Comparison of ENCODE assay signal across 8 cellular contexts in genomic region chr12:120710805-120711296, GRCh38. TPM values are rescaled to one million over a fixed set of nuclear protein-coding genes. Genes with fewer than 3 reads are reported as not detected.
A peak's percentile ranks its signal among the peaks of the same experiment; 100 is the strongest.
DNase-seq lines count a peak whose midpoint lies in the region; ATAC-seq and TF ChIP-seq lines count a peak whose summit lies in the region.

No MANE protein-coding gene starts in this region.

- intact Hi-C loops in Calu3 (cut with micrococcal nuclease; ENCODE audit: unreplicated experiment) (loop anchor here (2.0 kb wide), 1 partner anchor 22 kb away; no protein-coding TSS in a partner anchor), left ventricle myocardium inferior (cut with micrococcal nuclease) (loop anchor here (5.0 kb wide), 1 partner anchor 64 kb away; no protein-coding TSS in a partner anchor), sciatic nerve (cut with DNase I) (no loop called here)

- no peaks in the 10 kb centered on the region for H3K27me3 Mint-ChIP-seq in Calu3 (ENCODE audit: unreplicated experiment)
- H3K27me3 Mint-ChIP-seq in activated naive CD4-positive, alpha-beta T cell treated with anti-CD3 and anti-CD28 coated beads, Interleukin-2, amount 50 U/mL, for 24 hours = no peaks in the 10 kb centered on the region

- peaks cover 42% of the 10 kb centered on the region for H3K36me3 Mint-ChIP-seq in Calu3 (ENCODE audit: insufficient read depth, unreplicated experiment)
- H3K36me3 Mint-ChIP-seq in activated naive CD4-positive, alpha-beta T cell treated with anti-CD3 and anti-CD28 coated beads, Interleukin-2, amount 50 U/mL, for 24 hours = peaks cover 1% of the 10 kb centered on the region

- H3K27ac Mint-ChIP-seq in Calu3 (ENCODE audit: unreplicated experiment) = peak overlapping the region; percentile 85
- peak overlapping the region; percentile 83 for H3K27ac Mint-ChIP-seq in activated naive CD4-positive, alpha-beta T cell treated with anti-CD3 and anti-CD28 coated beads, Interleukin-2, amount 50 U/mL, for 24 hours

- DNase-seq in Calu3 (peak; percentile 53), MG63 (peak; percentile 22), left ventricle myocardium inferior (no peak), sciatic nerve (ENCODE audit: low spot score) (no peak), NCI-H1930 (lab: John Stamatoyannopoulos, UW) (no peak), H4 (ENCODE audit: low spot score) (no peak)

- CTCF ChIA-PET in Calu3 (lab: Charles Lee) = interaction anchor here (2.0 kb wide), 1 partner anchor 62 kb away, joined by 6 read pairs; no protein-coding TSS in a partner anchor

- H3K4me3 Mint-ChIP-seq in Calu3 (ENCODE audit: low read depth, unreplicated experiment) = peak overlapping the region; percentile 94
- H3K4me3 Mint-ChIP-seq in activated naive CD4-positive, alpha-beta T cell treated with anti-CD3 and anti-CD28 coated beads, Interleukin-2, amount 50 U/mL, for 24 hours = peak overlapping the region; percentile 95

- peaks cover 44% of the 10 kb centered on the region for H3K4me1 ChIP-seq in left ventricle myocardium inferior

- H3K4me3 ChIP-seq in MG63 (peak overlapping the region; percentile 75), left ventricle myocardium inferior (peak overlapping the region; percentile 76)

- ATAC-seq in GM21529 (IDR thresholded peaks at IDR 0.05; ENCODE audit: unreplicated experiment) (peak; percentile 31), sciatic nerve (peak; percentile 39)

- H3K9me3 ChIP-seq in MG63 (no peaks in the 10 kb centered on the region), left ventricle myocardium inferior (replicated peaks) (no peaks in the 10 kb centered on the region)

- H3K36me3 ChIP-seq in MG63 (peaks cover 29% of the 10 kb centered on the region), left ventricle myocardium inferior (peaks cover 23% of the 10 kb centered on the region)

- no peaks in the 10 kb centered on the region for H3K9me3 Mint-ChIP-seq in Calu3 (ENCODE audit: low read depth, unreplicated experiment)
- no peaks in the 10 kb centered on the region for H3K9me3 Mint-ChIP-seq in activated naive CD4-positive, alpha-beta T cell treated with anti-CD3 and anti-CD28 coated beads, Interleukin-2, amount 50 U/mL, for 24 hours

- no peak for TF ChIP-seq CTCF in Calu3 (IDR thresholded peaks at IDR 0.05; ENCODE audit: unreplicated experiment)
- no peak for TF ChIP-seq CTCF in left ventricle myocardium inferior (IDR thresholded peaks at IDR 0.05; ENCODE audit: borderline replicate concordance)

- peaks cover 35% of the 10 kb centered on the region for H3K4me1 Mint-ChIP-seq in Calu3 (ENCODE audit: low read depth, unreplicated experiment)
- peaks cover 37% of the 10 kb centered on the region for H3K4me1 Mint-ChIP-seq in activated naive CD4-positive, alpha-beta T cell treated with anti-CD3 and anti-CD28 coated beads, Interleukin-2, amount 50 U/mL, for 24 hours

- H3K27ac ChIP-seq in left ventricle myocardium inferior (replicated peaks) = peak overlapping the region; percentile 91

- no TSS peak for BruUV-seq in Calu3 (replicated peaks; lab: Mats Ljungman, UMichigan)

- no peaks in the 10 kb centered on the region for H3K27me3 ChIP-seq in MG63
- no peaks in the 10 kb centered on the region for H3K27me3 ChIP-seq in left ventricle myocardium inferior (ENCODE audit: low read depth)

RNA-seq across cellular contexts. Expression of gene UNC119B, which starts 0.6 kb away (rescaled TPM):
- total RNA-seq in Calu3 (2022) = 31.6 and 33.5 TPM in 2 replicates
- 30.8 and 43.8 TPM in 2 replicates for total RNA-seq in MG63 (2014; rRNA removed; shearing (Covaris generic); ENCODE audit: low replicate concordance)
- total RNA-seq in left ventricle myocardium inferior = 11.5 TPM
- total RNA-seq in sciatic nerve = 22.9 TPM
- 14.3 and 14.4 TPM in 2 replicates for total RNA-seq in H4 (2014; rRNA removed; shearing (Covaris generic))

RNA-seq across cellular contexts. Expression of gene ACADS, which starts 14.8 kb away (rescaled TPM):
- total RNA-seq in Calu3 (2022) = 16.1 and 21.2 TPM in 2 replicates
- 6.4 and 7.5 TPM in 2 replicates for total RNA-seq in MG63 (2014; rRNA removed; shearing (Covaris generic); ENCODE audit: low replicate concordance)
- 93.8 TPM for total RNA-seq in left ventricle myocardium inferior
- total RNA-seq in sciatic nerve = 14.2 TPM
- 5.3 and 7.4 TPM in 2 replicates for total RNA-seq in H4 (2014; rRNA removed; shearing (Covaris generic))

RNA-seq across cellular contexts. Expression of gene MLEC, which starts 23.9 kb away (rescaled TPM):
- total RNA-seq in Calu3 (2022) = 268 and 290 TPM in 2 replicates
- 128 and 143 TPM in 2 replicates for total RNA-seq in MG63 (2014; rRNA removed; shearing (Covaris generic); ENCODE audit: low replicate concordance)
- total RNA-seq in left ventricle myocardium inferior = 120 TPM
- total RNA-seq in sciatic nerve = 86.9 TPM
- total RNA-seq in H4 (2014; rRNA removed; shearing (Covaris generic)) = 136 and 137 TPM in 2 replicates

Comparison
In these comparisons a context has a peak if more than half of its experiments do, and no peak if none do; other contexts are left out.
1. DNase-seq: peak in Calu3 (single experiment) and MG63 (single experiment); none in left ventricle myocardium inferior (single experiment), sciatic nerve (single experiment), NCI-H1930 (0 of 2) and H4 (single experiment).